ENCODE assay signal across 8 cellular contexts in the genomic region with DNA sequence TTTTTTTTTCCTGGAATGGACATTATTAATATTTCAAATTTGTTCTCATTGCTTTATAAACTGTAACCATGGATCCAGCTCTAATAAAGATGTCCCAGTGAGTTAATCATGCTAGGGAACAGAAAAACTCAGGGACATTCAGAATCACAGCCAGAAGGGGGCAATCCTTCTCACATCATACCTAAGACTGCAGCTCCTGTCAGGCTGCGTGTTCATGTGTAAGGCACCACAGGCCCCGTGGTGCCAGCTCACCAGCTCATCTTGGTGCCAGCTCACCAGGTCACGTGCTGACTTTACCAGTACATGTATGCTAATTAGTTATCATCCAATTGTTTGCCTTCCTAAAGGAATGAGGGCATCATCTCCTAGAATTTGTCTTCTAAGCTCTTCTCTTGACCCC.
DNase-seq lines count a peak whose midpoint lies in the region; ATAC-seq, FAIRE-seq and TF ChIP-seq lines count a peak whose summit lies in the region.

No MANE protein-coding gene starts in this region.

- TF ChIP-seq POLR2A in H54 (IDR thresholded peaks at IDR 0.05; ENCODE audit: low read depth, low read length): no peak
- no peak for TF ChIP-seq POLR2A in sigmoid colon (IDR thresholded peaks at IDR 0.05)

- no peak for TF ChIP-seq EP300 in sigmoid colon (IDR thresholded peaks at IDR 0.05)

- no peaks in the 10 kb centered on the region for H3K36me3 ChIP-seq in Caco-2 (ENCODE audit: control insufficient read depth, insufficient read depth, low read length)
- H3K36me3 ChIP-seq in sigmoid colon: no peaks in the 10 kb centered on the region

- H3K27me3 ChIP-seq in Caco-2 (replicated peaks; ENCODE audit: control insufficient read depth, insufficient read depth, low read length) (no peaks in the 10 kb centered on the region), sigmoid colon (no peaks in the 10 kb centered on the region)

- H3K27me3 Mint-ChIP-seq in Caco-2 (ENCODE audit: insufficient read depth, unreplicated experiment): no peaks in the 10 kb centered on the region
- H3K27me3 Mint-ChIP-seq in memory B cell: no peaks in the 10 kb centered on the region

- H3K4me1 ChIP-seq in Caco-2 (no peaks in the 10 kb centered on the region), sigmoid colon (no peaks in the 10 kb centered on the region)

- no peaks in the 10 kb centered on the region for H3K36me3 Mint-ChIP-seq in Caco-2 (ENCODE audit: insufficient read depth, unreplicated experiment)
- no peaks in the 10 kb centered on the region for H3K36me3 Mint-ChIP-seq in memory B cell

- POLR2A ChIA-PET in Caco-2 (lab: Charles Lee): no interaction called here

- TF ChIP-seq CTCF in Caco-2 (IDR thresholded peaks at IDR 0.05; ENCODE audit: insufficient read depth in 1 of 2, low read depth in 1 of 2, low read length in 1 of 2, severe bottlenecking in 1 of 2, unreplicated experiment in 1 of 2) (peak; percentile 28 to 43), cardiac fibroblast (IDR thresholded peaks at IDR 0.05; ENCODE audit: low read depth, low read length) (peak; percentile 48), sigmoid colon (IDR thresholded peaks at IDR 0.05) (peak in 1 of 4 experiments; percentile 4)

- no peak overlapping the region for H3K27ac Mint-ChIP-seq in Caco-2 (ENCODE audit: unreplicated experiment)
- H3K27ac Mint-ChIP-seq in memory B cell: no peak overlapping the region

- H3K4me1 Mint-ChIP-seq in Caco-2 (ENCODE audit: low read depth, unreplicated experiment) (peaks cover 5% of the 10 kb centered on the region), memory B cell (peaks cover 4% of the 10 kb centered on the region)

- DNase-seq in Caco-2: peak in 1 of 2 experiments; percentile 22
- DNase-seq in H54 (ENCODE audit: insufficient read length, low spot score): peak; percentile 42
- peak; percentile 8 for DNase-seq in NCI-H510A (lab: John Stamatoyannopoulos, UW)
- DNase-seq in cardiac fibroblast (ENCODE audit: low read depth in 2 of 2): peak; percentile 59 to 72
- peak in 1 of 2 donors; percentile 44 for DNase-seq in memory B cell (ENCODE audit: low spot score in 2 of 2)
- no peak for DNase-seq in activated naive CD4-positive, alpha-beta T cell (lab: John Stamatoyannopoulos, UW)
- DNase-seq in sigmoid colon: no peak

- no peaks in the 10 kb centered on the region for H3K9me3 Mint-ChIP-seq in Caco-2 (ENCODE audit: unreplicated experiment)
- no peaks in the 10 kb centered on the region for H3K9me3 Mint-ChIP-seq in memory B cell

- no peaks in the 10 kb centered on the region for H3K9me3 ChIP-seq in Caco-2
- no peaks in the 10 kb centered on the region for H3K9me3 ChIP-seq in sigmoid colon

- WGBS in sigmoid colon, 2 donors: 12 to 43% methylated on average over 3 of the region's 3 CpGs

- ATAC-seq in memory B cell (ENCODE audit: low read depth) (peak; percentile 99), GM19023 (IDR thresholded peaks at IDR 0.05; ENCODE audit: unreplicated experiment) (no peak)

- no peak overlapping the region for H3K27ac ChIP-seq in sigmoid colon

- H3K4me3 Mint-ChIP-seq in Caco-2 (ENCODE audit: unreplicated experiment): no peak overlapping the region
- no peak overlapping the region for H3K4me3 Mint-ChIP-seq in memory B cell

- no TSS peak for BruUV-seq in Caco-2 (replicated peaks; lab: Mats Ljungman, UMichigan)

- peak; percentile 82 for FAIRE-seq in H54 (lab: Jason Lieb, UNC)

- CTCF ChIA-PET in Caco-2 (lab: Charles Lee): interaction anchor here (0.6 to 1.3 kb wide), 5 partner anchors 33 to 163 kb away, joined by 3 to 7 read pairs (median 3); a partner anchor contains a TSS

- intact Hi-C loops in Caco-2 (cut with micrococcal nuclease; ENCODE audit: unreplicated experiment): loop anchor here (1.0 to 5.0 kb wide), 4 partner anchors 54 to 163 kb away; no protein-coding TSS in a partner anchor
- intact Hi-C loops in sigmoid colon (cut with DNase I): no loop called here

- H3K4me3 ChIP-seq in Caco-2 (ENCODE audit: low read depth, low read length): no peak overlapping the region
- H3K4me3 ChIP-seq in cardiac fibroblast (replicated peaks in 1 of 2; ENCODE audit: low read depth in 2 of 2, low read length in 2 of 2): no peak overlapping the region
- no peak overlapping the region for H3K4me3 ChIP-seq in sigmoid colon

Comparison
In these comparisons a context has a peak if more than half of its experiments do, and no peak if none do; other contexts are left out.
1. DNase-seq: peak in H54 (single experiment), NCI-H510A (single experiment) and cardiac fibroblast (2 of 2); none in activated naive CD4-positive, alpha-beta T cell (0 of 4) and sigmoid colon (single experiment).